12 cellular contexts compared by ENCODE assay signal in genomic region chr7:132783824-132784223, GRCh38.
DNase-seq lines count a peak whose midpoint lies in the region; ATAC-seq, FAIRE-seq and TF ChIP-seq lines count a peak whose summit lies in the region.
"Had no signal": no experiment of that assay in that cellular context is flagged by ENCODE, and none has a peak within 500 bp of the region (broad histone marks: within the 10 kb centered on the region; RNA-seq: fewer than 3 reads in every experiment).

No MANE protein-coding gene starts in this region.

- peaks cover 21% of the 10 kb centered on the region for H3K4me1 ChIP-seq in astrocyte (ENCODE audit: insufficient read depth, low read length)
- H3K4me1 ChIP-seq in mesenchymal stem cell (ENCODE audit: control insufficient read depth, insufficient read depth, low read depth, low read length) = peaks cover 10% of the 10 kb centered on the region
- no peaks in the 10 kb centered on the region for H3K4me1 ChIP-seq in effector memory CD4-positive, alpha-beta T cell (ENCODE audit: control insufficient read depth, insufficient read depth, low read length, poor library complexity, severe bottlenecking)
- H3K4me1 ChIP-seq in heart right ventricle = peaks cover 0 to 3% (median 0%) of the 10 kb centered on the region in 9 donors
- H3K4me1 ChIP-seq: vagina had no signal

- H4K8ac ChIP-seq in mesenchymal stem cell (ENCODE audit: low read length) = no peak overlapping the region

- no peak overlapping the region for H2BK12ac ChIP-seq in mesenchymal stem cell (ENCODE audit: low read length in 2 of 2)

- 43% methylated on average over 8 of the region's 8 CpGs for WGBS in mesenchymal stem cell
- 89 to 92% methylated on average over 8 of the region's 8 CpGs for WGBS in heart right ventricle, 2 donors

- no peaks in the 10 kb centered on the region for H3K9me3 ChIP-seq in astrocyte (ENCODE audit: insufficient read depth, low read depth, low read length)
- H3K9me3 ChIP-seq in mesenchymal stem cell (ENCODE audit: control insufficient read depth, low read length) = peaks cover 6% of the 10 kb centered on the region
- H3K9me3 ChIP-seq in effector memory CD4-positive, alpha-beta T cell (ENCODE audit: control insufficient read depth, low read length) = no peaks in the 10 kb centered on the region
- no peaks in the 10 kb centered on the region for H3K9me3 ChIP-seq in heart right ventricle
- H3K9me3 ChIP-seq: vagina had no signal

- peak overlapping the region; percentile 41 for H3K27ac Mint-ChIP-seq in astrocyte (ENCODE audit: unreplicated experiment)
- H3K27ac Mint-ChIP-seq in stimulated activated naive CD8-positive, alpha-beta T cell treated with anti-CD3 and anti-CD28 coated beads, Interleukin-15, amount 100 ng/mL, for 72 hours = no peak overlapping the region

- H3K4me3 ChIP-seq in astrocyte (ENCODE audit: insufficient read depth, low read depth, low read length) (no peak overlapping the region), mesenchymal stem cell (ENCODE audit: insufficient read depth in 1 of 2, low read depth in 1 of 2, low read length in 2 of 2) (no peak overlapping the region), heart right ventricle (no peak overlapping the region)
- H3K4me3 ChIP-seq in effector memory CD4-positive, alpha-beta T cell (ENCODE audit: insufficient read depth, low read depth, low read length, poor library complexity, severe bottlenecking) = no peak overlapping the region
- H3K4me3 ChIP-seq: SK-N-MC, vagina had no signal

- H2BK120ac ChIP-seq in mesenchymal stem cell (ENCODE audit: low read depth, low read length) = no peak overlapping the region

- no peak overlapping the region for H2AK5ac ChIP-seq in mesenchymal stem cell (ENCODE audit: low read length, severe bottlenecking)

- no peaks in the 10 kb centered on the region for H3K27me3 Mint-ChIP-seq in astrocyte (ENCODE audit: low read depth, unreplicated experiment)
- no peaks in the 10 kb centered on the region for H3K27me3 Mint-ChIP-seq in stimulated activated naive CD8-positive, alpha-beta T cell treated with anti-CD3 and anti-CD28 coated beads, Interleukin-15, amount 100 ng/mL, for 72 hours
- H3K27me3 Mint-ChIP-seq: naive thymus-derived CD8-positive, alpha-beta T cell had no signal

- no peak overlapping the region for H3K4ac ChIP-seq in mesenchymal stem cell (ENCODE audit: low read depth in 1 of 2, low read length in 2 of 2)

- intact Hi-C loops in heart right ventricle (cut with DNase I) = no loop called here

- H3K4me2 ChIP-seq in astrocyte (ENCODE audit: low read length) (peak overlapping the region; percentile 72), mesenchymal stem cell (ENCODE audit: low read length, poor library complexity, severe bottlenecking) (peak overlapping the region; percentile 27)

- no peak overlapping the region for H2BK5ac ChIP-seq in mesenchymal stem cell (ENCODE audit: low read depth, low read length, poor library complexity, severe bottlenecking)

- H3K9ac ChIP-seq in astrocyte (ENCODE audit: low read length) (peak overlapping the region; percentile 35), mesenchymal stem cell (ENCODE audit: low read length) (no peak overlapping the region)

- H2BK15ac ChIP-seq in mesenchymal stem cell (ENCODE audit: low read depth, poor library complexity, severe bottlenecking) = no peak overlapping the region

- TF ChIP-seq CTCF in astrocyte (IDR thresholded peaks at IDR 0.05; ENCODE audit: insufficient read depth, low read depth, low read length) = no peak
- no peak for TF ChIP-seq CTCF in heart right ventricle (IDR thresholded peaks at IDR 0.05)

- H3K4me3 Mint-ChIP-seq in astrocyte (ENCODE audit: unreplicated experiment) = peak overlapping the region; percentile 5
- no peak overlapping the region for H3K4me3 Mint-ChIP-seq in stimulated activated naive CD8-positive, alpha-beta T cell treated with anti-CD3 and anti-CD28 coated beads, Interleukin-15, amount 100 ng/mL, for 72 hours
- H3K4me3 Mint-ChIP-seq: naive thymus-derived CD8-positive, alpha-beta T cell had no signal

- H3K79me2 ChIP-seq in astrocyte (ENCODE audit: insufficient read depth, low read length) = no peaks in the 10 kb centered on the region

- peaks cover 9% of the 10 kb centered on the region for H3K79me1 ChIP-seq in mesenchymal stem cell (replicated peaks; ENCODE audit: low read length, poor library complexity, severe bottlenecking)

- H3K9me3 Mint-ChIP-seq in astrocyte (ENCODE audit: unreplicated experiment) = peaks cover 4% of the 10 kb centered on the region
- no peaks in the 10 kb centered on the region for H3K9me3 Mint-ChIP-seq in stimulated activated naive CD8-positive, alpha-beta T cell treated with anti-CD3 and anti-CD28 coated beads, Interleukin-15, amount 100 ng/mL, for 72 hours
- H3K9me3 Mint-ChIP-seq: naive thymus-derived CD8-positive, alpha-beta T cell had no signal

- H4K20me1 ChIP-seq in astrocyte (ENCODE audit: insufficient read depth, low read length) = no peaks in the 10 kb centered on the region

- no peak overlapping the region for H3K18ac ChIP-seq in mesenchymal stem cell (ENCODE audit: low read depth in 1 of 2, low read length in 2 of 2)

- no peak for FAIRE-seq in astrocyte (lab: Jason Lieb, UNC)

- DNase-seq in COLO829 (ENCODE audit: low spot score) (peak; percentile 64), astrocyte (ENCODE audit: low read depth) (peak; percentile 96), mesenchymal stem cell (peak; percentile 76), foreskin melanocyte (no peak), heart right ventricle (no peak)
- no peak for DNase-seq in effector memory CD4-positive, alpha-beta T cell
- DNase-seq in stimulated activated naive CD8-positive, alpha-beta T cell treated with anti-CD3 and anti-CD28 coated beads, Interleukin-15, amount 100 ng/mL, for 72 hours = no peak
- DNase-seq: naive thymus-derived CD8-positive, alpha-beta T cell; NCI-H1048 had no signal

- H3K36me3 Mint-ChIP-seq in astrocyte (ENCODE audit: low read depth, unreplicated experiment) = peaks cover 28% of the 10 kb centered on the region

- H3K14ac ChIP-seq in mesenchymal stem cell (ENCODE audit: low read length in 2 of 2) = no peak overlapping the region

- H3K27ac ChIP-seq in astrocyte (ENCODE audit: low read depth, low read length) (peak overlapping the region; percentile 73), mesenchymal stem cell (ENCODE audit: low read length, poor library complexity, severe bottlenecking) (peak overlapping the region; percentile 44), heart right ventricle (no peak overlapping the region)
- H3K27ac ChIP-seq in effector memory CD4-positive, alpha-beta T cell (ENCODE audit: insufficient read depth, low read length, poor library complexity, severe bottlenecking) = no peak overlapping the region
- H3K27ac ChIP-seq: SK-N-MC, vagina had no signal

- peaks cover 27% of the 10 kb centered on the region for H3K4me1 Mint-ChIP-seq in astrocyte (ENCODE audit: low read depth, unreplicated experiment)
- H3K4me1 Mint-ChIP-seq in stimulated activated naive CD8-positive, alpha-beta T cell treated with anti-CD3 and anti-CD28 coated beads, Interleukin-15, amount 100 ng/mL, for 72 hours = peaks cover 8% of the 10 kb centered on the region

- no peak for TF ChIP-seq EP300 in Ishikawa (IDR thresholded peaks at IDR 0.05; ENCODE audit: borderline replicate concordance)

- H3K23ac ChIP-seq in mesenchymal stem cell (ENCODE audit: low read length in 2 of 2) = no peak overlapping the region

- H3K27me3 ChIP-seq in astrocyte (ENCODE audit: insufficient read depth, low read length) (no peaks in the 10 kb centered on the region), mesenchymal stem cell (ENCODE audit: control insufficient read depth in 1 of 2, insufficient read depth in 1 of 2, low read length in 2 of 2) (peaks cover 0 to 1% of the 10 kb centered on the region in 2 experiments), heart right ventricle (no peaks in the 10 kb centered on the region)
- H3K27me3 ChIP-seq in effector memory CD4-positive, alpha-beta T cell (replicated peaks; ENCODE audit: control insufficient read depth, insufficient read depth, low read length, poor library complexity, severe bottlenecking) = no peaks in the 10 kb centered on the region
- H3K27me3 ChIP-seq: vagina had no signal

- H3K36me3 ChIP-seq in astrocyte (ENCODE audit: insufficient read depth, low read length) = no peaks in the 10 kb centered on the region
- H3K36me3 ChIP-seq in mesenchymal stem cell (ENCODE audit: control insufficient read depth in 1 of 2, insufficient read depth in 2 of 2, low read depth in 1 of 2, low read length in 2 of 2) = peaks cover 3 to 16% of the 10 kb centered on the region in 2 experiments
- H3K36me3 ChIP-seq in effector memory CD4-positive, alpha-beta T cell (ENCODE audit: control insufficient read depth, insufficient read depth, low read length) = no peaks in the 10 kb centered on the region
- peaks cover 0 to 43% (median 16%) of the 10 kb centered on the region in 9 donors for H3K36me3 ChIP-seq in heart right ventricle
- H3K36me3 ChIP-seq: vagina had no signal

- H2AFZ ChIP-seq in astrocyte (ENCODE audit: low read depth, low read length) (no peak overlapping the region), mesenchymal stem cell (ENCODE audit: low read depth, low read length) (no peak overlapping the region)

- TF ChIP-seq RAD21 in Ishikawa (IDR thresholded peaks at IDR 0.05; ENCODE audit: low read depth) = no peak

- no peak for ATAC-seq in heart right ventricle
- ATAC-seq in stimulated activated naive CD8-positive, alpha-beta T cell treated with anti-CD3 and anti-CD28 coated beads, Interleukin-15, amount 100 ng/mL, for 72 hours = no peak
- ATAC-seq: naive thymus-derived CD8-positive, alpha-beta T cell had no signal

- H4K91ac ChIP-seq in mesenchymal stem cell (ENCODE audit: low read length) = no peak overlapping the region

TF ChIP-seq in Ishikawa, 13 proteins besides CTCF, POLR2A, EP300 and RAD21:
- no peak for TF ChIP-seq EGR1 (IDR thresholded peaks at IDR 0.05)
- TF ChIP-seq TCF12 (IDR thresholded peaks at IDR 0.05; ENCODE audit: low read depth) = no peak
- peak; percentile 22; the same call in 1 of the 2 replicates for TF ChIP-seq TEAD4 (IDR thresholded peaks at IDR 0.05)
- TF ChIP-seq USF1 (IDR thresholded peaks at IDR 0.05) = no peak
- no peak for TF ChIP-seq CEBPB (IDR thresholded peaks at IDR 0.05)

Comparison
In these comparisons a context has a peak if more than half of its experiments do, and no peak if none do; other contexts are left out.
1. DNase-seq: peak in COLO829 (single experiment), astrocyte (single experiment) and mesenchymal stem cell (single experiment); none in effector memory CD4-positive, alpha-beta T cell (0 of 3), foreskin melanocyte (single experiment), heart right ventricle (0 of 2) and stimulated activated naive CD8-positive, alpha-beta T cell treated with anti-CD3 and anti-CD28 coated beads, Interleukin-15, amount 100 ng/mL, for 72 hours (0 of 2).
2. H3K27ac ChIP-seq: peak in astrocyte (single experiment) and mesenchymal stem cell (single experiment); none in effector memory CD4-positive, alpha-beta T cell (single experiment) and heart right ventricle (0 of 10).